Comparison of ENCODE assay signal across 2 cellular contexts in genomic region chr4:7786517-7786916, GRCh38.
A peak's percentile ranks its signal among the peaks of the same experiment; 100 is the strongest.
TF ChIP-seq lines count a peak whose summit lies in the region.

No MANE protein-coding gene starts in this region.

TF ChIP-seq in K562, 482 proteins besides CTCF, POLR2A, EP300 and RAD21:
- TF ChIP-seq ZBTB40 (IDR thresholded peaks at IDR 0.05) (peak; percentile 81), ZBTB40 (CRISPR knock-in tag; IDR thresholded peaks at IDR 0.05) (peak; percentile 71; the same call in 1 of the 2 replicates), ZNF592 (IDR thresholded peaks at IDR 0.05) (no peak)

TF ChIP-seq in HepG2, 621 proteins besides CTCF, POLR2A, EP300 and RAD21 (continued from another document):
- no peak for TF ChIP-seq ZNF431 (CRISPR knock-in tag; IDR thresholded peaks at IDR 0.05; ENCODE audit: borderline replicate concordance, low read depth)
- TF ChIP-seq DBP (CRISPR knock-in tag; IDR thresholded peaks at IDR 0.05; ENCODE audit: not compliant biosample characterization): no peak
- no peak for TF ChIP-seq ZNF263 (CRISPR knock-in tag; IDR thresholded peaks at IDR 0.05)
- no peak for TF ChIP-seq KLF9 (CRISPR knock-in tag; IDR thresholded peaks at IDR 0.05; ENCODE audit: low read depth)
- no peak for TF ChIP-seq ZNF552 (CRISPR knock-in tag; IDR thresholded peaks at IDR 0.05; ENCODE audit: borderline replicate concordance)
- TF ChIP-seq ZBTB1 (CRISPR knock-in tag; IDR thresholded peaks at IDR 0.05; ENCODE audit: borderline replicate concordance): no peak
